5 cellular contexts compared by ENCODE assay signal in genomic region chr10:30535677-30536076, GRCh38.
"Had no signal": no experiment of that assay in that cellular context is flagged by ENCODE, and none has a peak within 500 bp of the region (broad histone marks: within the 10 kb centered on the region; RNA-seq: fewer than 3 reads in every experiment).

No MANE protein-coding gene starts in this region.

- H3K4me3 Mint-ChIP-seq: GM23338, H9, IgD-negative memory B cell had no signal

- H3K4me3 ChIP-seq: GM23338 had no signal

- H3K27ac Mint-ChIP-seq: GM23338, H9, IgD-negative memory B cell had no signal

- H3K4me2 ChIP-seq: GM23338 had no signal

- H3K27me3 Mint-ChIP-seq: IgD-negative memory B cell had no signal

- ATAC-seq: GM23338 had no signal

- DNase-seq: H9, HCEC 1CT, KBM-7 had no signal
